1 cellular context compared by ENCODE assay signal in genomic region chr1:56439610-56440264, GRCh38.
TF ChIP-seq lines count a peak whose summit lies in the region.

No MANE protein-coding gene starts in this region.

TF ChIP-seq in endothelial cell of umbilical vein, 7 proteins besides CTCF, POLR2A, EP300 and RAD21:
- TF ChIP-seq JUN (IDR thresholded peaks at IDR 0.05; ENCODE audit: borderline replicate concordance, insufficient read depth, insufficient read length, low read depth) (no peak), FOS (IDR thresholded peaks at IDR 0.05; ENCODE audit: borderline replicate concordance, insufficient read depth, low read length) (no peak), POLR2AphosphoS5 (IDR thresholded peaks at IDR 0.05; ENCODE audit: insufficient read depth, low read depth, low read length) (no peak), GATA2 (IDR thresholded peaks at IDR 0.05; ENCODE audit: insufficient read depth, insufficient read length, low read depth, low read length) (no peak), MYC (IDR thresholded peaks at IDR 0.05; ENCODE audit: low read depth, low read length) (no peak), MAX (IDR thresholded peaks at IDR 0.05; ENCODE audit: insufficient read depth, insufficient read length) (no peak), EZH2 (IDR thresholded peaks at IDR 0.05; ENCODE audit: borderline replicate concordance, low read depth, low read length, severe bottlenecking) (no peak)
